In the genomic region with DNA sequence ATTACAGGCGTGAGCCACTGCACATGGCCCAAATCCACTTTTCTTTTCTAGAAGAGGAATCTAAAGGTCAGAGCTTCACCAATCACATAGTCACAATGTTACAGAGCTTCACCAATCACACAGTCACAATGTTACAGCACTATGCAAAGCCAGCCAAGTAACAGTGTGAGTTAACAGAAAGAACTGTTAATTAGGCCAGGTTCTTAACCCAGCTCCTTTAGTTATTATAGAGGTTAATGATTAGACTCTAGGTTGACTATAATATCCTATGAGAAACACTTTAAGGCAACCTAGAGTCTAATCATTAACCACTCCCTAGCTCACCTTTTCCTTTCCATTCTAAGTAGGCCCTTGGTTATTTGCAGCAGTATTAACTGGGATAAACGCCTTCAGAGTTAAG, we compare ENCODE assay signal across 15 cellular contexts. TPM values are rescaled to one million over a fixed set of nuclear protein-coding genes. Genes with fewer than 3 reads are reported as not detected.
DNase-seq lines count a peak whose midpoint lies in the region; ATAC-seq and TF ChIP-seq lines count a peak whose summit lies in the region.
"Had no signal": no experiment of that assay in that cellular context is flagged by ENCODE, and none has a peak within 500 bp of the region (broad histone marks: within the 10 kb centered on the region; RNA-seq: fewer than 3 reads in every experiment).

No MANE protein-coding gene starts in this region.

- H3K27me3 ChIP-seq in CD8-positive, alpha-beta memory T cell (ENCODE audit: insufficient read depth, low read length, poor library complexity, severe bottlenecking), result no peaks in the 10 kb centered on the region
- H3K27me3 ChIP-seq in right lobe of liver (no peaks in the 10 kb centered on the region), psoas muscle (ENCODE audit: insufficient read depth in 3 of 3, low read length in 2 of 3) (no peaks in the 10 kb centered on the region)

- DNase-seq in CD8-positive, alpha-beta memory T cell, result no peak
- DNase-seq in HT-29 (ENCODE audit: low spot score) (peak; percentile 46), right lobe of liver (no peak), sciatic nerve (ENCODE audit: low spot score) (no peak), psoas muscle (no peak), foreskin fibroblast (no peak), NCI-H510A treated with DMSO at 0.1 percent for 48 hours (lab: John Stamatoyannopoulos, UW) (no peak)
- DNase-seq: activated CD4-positive, alpha-beta T cell treated with anti-CD3 and anti-CD28 coated beads for 48 hours; activated effector memory CD4-positive, alpha-beta T cell treated with anti-CD3 and anti-CD28 coated beads, Interleukin-2, amount 50 U/mL, for 16 hours; IMR-90; NCI-H1436; stimulated activated CD8-positive, alpha-beta memory T cell treated with anti-CD3 and anti-CD28 coated beads, Interleukin-4, amount 100 ng/mL, for 48 hours had no signal

- ATAC-seq in GM21390 (IDR thresholded peaks at IDR 0.05; ENCODE audit: unreplicated experiment) (peak; percentile 45), right lobe of liver (peak; percentile 36 to 75 (median 60)), sciatic nerve (no peak), psoas muscle (no peak)
- ATAC-seq: esophagus mucosa, SK-N-SH treated with all-trans-retinoic acid at 6 μM for 48 hours had no signal

- POLR2A ChIA-PET in CD8-positive, alpha-beta memory T cell (lab: Charles Lee), result interaction anchor here (0.6 to 0.7 kb wide), 2 partner anchors 53 to 132 kb away, joined by 3 read pairs; no protein-coding TSS in a partner anchor

- H3K27ac ChIP-seq in CD8-positive, alpha-beta memory T cell (ENCODE audit: low read depth, low read length), result no peak overlapping the region
- H3K27ac ChIP-seq in right lobe of liver, result no peak overlapping the region
- no peak overlapping the region for H3K27ac ChIP-seq in psoas muscle

- no peaks in the 10 kb centered on the region for H3K27me3 Mint-ChIP-seq in CD8-positive, alpha-beta memory T cell

- no peaks in the 10 kb centered on the region for H3K9me3 Mint-ChIP-seq in CD8-positive, alpha-beta memory T cell

- CTCF ChIA-PET in CD8-positive, alpha-beta memory T cell (lab: Charles Lee), result interaction anchor here (1.3 kb wide), 1 partner anchor 171 kb away, joined by 3 read pairs; no protein-coding TSS in a partner anchor

- no peaks in the 10 kb centered on the region for H3K4me1 ChIP-seq in CD8-positive, alpha-beta memory T cell (ENCODE audit: insufficient read depth, low read length)
- H3K4me1 ChIP-seq in right lobe of liver, result peaks cover 0 to 15% (median 0%) of the 10 kb centered on the region in 4 donors
- H3K4me1 ChIP-seq in psoas muscle, result no peaks in the 10 kb centered on the region

- peaks cover 24% of the 10 kb centered on the region for H3K36me3 ChIP-seq in CD8-positive, alpha-beta memory T cell (ENCODE audit: insufficient read depth, low read length)
- H3K36me3 ChIP-seq in right lobe of liver (peaks cover 0 to 32% (median 13%) of the 10 kb centered on the region in 4 donors), psoas muscle (ENCODE audit: insufficient read depth in 1 of 2, low read depth in 1 of 2) (peaks cover 3 to 71% of the 10 kb centered on the region in 2 donors)

- H3K4me3 Mint-ChIP-seq in CD8-positive, alpha-beta memory T cell, result no peak overlapping the region

- TF ChIP-seq CTCF in right lobe of liver (IDR thresholded peaks at IDR 0.05) (no peak), psoas muscle (IDR thresholded peaks at IDR 0.05) (no peak), foreskin fibroblast (IDR thresholded peaks at IDR 0.05; ENCODE audit: low read depth, low read length) (no peak)

- H3K36me3 Mint-ChIP-seq in CD8-positive, alpha-beta memory T cell, result peaks cover 3 to 76% (median 3%) of the 10 kb centered on the region in 3 donors

- no peaks in the 10 kb centered on the region for H3K9me3 ChIP-seq in CD8-positive, alpha-beta memory T cell (ENCODE audit: low read length)
- no peaks in the 10 kb centered on the region for H3K9me3 ChIP-seq in right lobe of liver
- no peaks in the 10 kb centered on the region for H3K9me3 ChIP-seq in psoas muscle

- TF ChIP-seq POLR2A in right lobe of liver (IDR thresholded peaks at IDR 0.05), result no peak

- no peak overlapping the region for H3K4me3 ChIP-seq in CD8-positive, alpha-beta memory T cell (ENCODE audit: low read length)
- H3K4me3 ChIP-seq in right lobe of liver, result no peak overlapping the region
- no peak overlapping the region for H3K4me3 ChIP-seq in psoas muscle
- H3K4me3 ChIP-seq in foreskin fibroblast (ENCODE audit: low read depth in 1 of 2, low read length in 2 of 2), result no peak overlapping the region

- peaks cover 18 to 21% (median 20%) of the 10 kb centered on the region in 3 donors for H3K4me1 Mint-ChIP-seq in CD8-positive, alpha-beta memory T cell

- 82% methylated on average over 2 of the region's 2 CpGs for WGBS in right lobe of liver (ENCODE audit: insufficient coverage, low coverage, low lambda C conversion rate, missing lambda C conversion rate)
- 88 to 91% (median 89%) methylated on average over 2 of the region's 2 CpGs for WGBS in psoas muscle, 3 donors

- intact Hi-C loops in right lobe of liver (cut with DNase I), result no loop called here
- intact Hi-C loops in sciatic nerve (cut with DNase I), result no loop called here
- intact Hi-C loops in psoas muscle (cut with DNase I), result loop anchor here in 1 of 2 donors (10.0 kb wide), 1 partner anchor 64 kb away; no protein-coding TSS in a partner anchor

- peak overlapping the region; percentile 64 to 86 (median 72) for H3K27ac Mint-ChIP-seq in CD8-positive, alpha-beta memory T cell

RNA-seq across cellular contexts. Expression of a gene that starts 54.0 kb away (rescaled TPM):
- 10 to 100 TPM; 60.7 to 62.7 TPM for total RNA-seq in CD8-positive, alpha-beta memory T cell
- polyA plus RNA-seq in CD8-positive, alpha-beta memory T cell, result 34.7 TPM
- total RNA-seq in HT-29 (2014; rRNA removed; shearing (Covaris generic)), result 21.3 and 21.5 TPM in 2 replicates
- total RNA-seq in right lobe of liver (10 to 100 TPM; 13.7 to 31.0 (median 21.5) TPM), sciatic nerve (85.2 TPM), psoas muscle (10 to 100 TPM; 12.2 to 22.4 (median 18.0) TPM)
- polyA plus RNA-seq in psoas muscle, result 10 to 100 TPM in 1 of 3 donors, 1 to 10 TPM in 2; 6.3 to 16.9 (median 6.7) TPM

Comparison
In these comparisons a context has a peak if more than half of its experiments do, and no peak if none do; other contexts are left out.
1. ATAC-seq: peak in GM21390 (single experiment) and right lobe of liver (4 of 4); none in sciatic nerve (single experiment) and psoas muscle (0 of 4).